16 cellular contexts compared by ENCODE assay signal in the genomic region with DNA sequence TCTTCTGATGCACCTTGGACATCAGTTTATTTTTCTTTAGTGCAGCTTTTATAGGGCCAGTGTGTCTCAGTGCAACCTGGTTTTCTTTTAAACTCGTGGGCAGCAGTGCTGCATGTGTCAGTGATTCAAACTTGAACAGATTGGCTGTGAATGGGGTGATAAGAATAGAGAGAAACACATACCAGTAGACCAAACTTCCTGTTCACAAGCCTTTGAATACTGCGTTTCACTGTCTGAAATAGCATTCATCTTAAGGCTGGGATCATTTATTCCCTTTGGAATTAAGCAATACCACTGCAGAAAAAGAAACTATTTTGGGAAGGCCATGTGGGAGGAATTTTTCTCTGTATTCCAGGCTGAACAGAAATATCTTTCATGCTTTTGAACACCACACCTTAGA. TPM values are rescaled to one million over a fixed set of nuclear protein-coding genes. Genes with fewer than 3 reads are reported as not detected.
DNase-seq lines count a peak whose midpoint lies in the region; ATAC-seq, FAIRE-seq and TF ChIP-seq lines count a peak whose summit lies in the region.
"Had no signal": no experiment of that assay in that cellular context is flagged by ENCODE, and none has a peak within 500 bp of the region (broad histone marks: within the 10 kb centered on the region; RNA-seq: fewer than 3 reads in every experiment).

No MANE protein-coding gene starts in this region.

- H3K4me3 Mint-ChIP-seq in MCF 10A (ENCODE audit: unreplicated experiment) (no peak overlapping the region), T-helper 17 cell (no peak overlapping the region)
- H3K4me3 Mint-ChIP-seq: activated naive CD4-positive, alpha-beta T cell treated with anti-CD3 and anti-CD28 coated beads, Interleukin-2, amount 50 U/mL, for 24 hours; type B pancreatic cell had no signal

- ATAC-seq in GM19463 (IDR thresholded peaks at IDR 0.05; ENCODE audit: unreplicated experiment), result no peak
- ATAC-seq in HG02981 (IDR thresholded peaks at IDR 0.05; ENCODE audit: unreplicated experiment), result no peak
- no peak for ATAC-seq in T-helper 17 cell
- ATAC-seq: activated CD4-positive, CD25-positive, alpha-beta regulatory T cell treated with anti-CD3 and anti-CD28 coated beads, Interleukin-2, amount 50 U/mL, for 24 hours had no signal

- POLR2A ChIA-PET in MCF 10A (lab: Yijun Ruan, JAX), result interaction anchor here (0.6 to 0.7 kb wide), 2 partner anchors 13 to 129 kb away, joined by 3 to 4 read pairs; no protein-coding TSS in a partner anchor

- no TSS peak for BruUV-seq in MCF 10A (replicated peaks; lab: Mats Ljungman, UMichigan)

- H3K27ac ChIP-seq in small intestine (ENCODE audit: low read depth in 1 of 2, low read length in 1 of 2), result no peak overlapping the region

- H3K9me3 ChIP-seq in small intestine (ENCODE audit: control insufficient read depth, low read depth) (no peaks in the 10 kb centered on the region), T-helper 17 cell (ENCODE audit: control insufficient read depth, low read length, poor library complexity, severe bottlenecking) (no peaks in the 10 kb centered on the region)

- no peaks in the 10 kb centered on the region for H3K36me3 ChIP-seq in small intestine (ENCODE audit: control insufficient read depth in 2 of 2, insufficient read depth in 2 of 2, low read length in 2 of 2)

- H3K27me3 Mint-ChIP-seq in MCF 10A (ENCODE audit: insufficient read depth, unreplicated experiment) (no peaks in the 10 kb centered on the region), T-helper 17 cell (no peaks in the 10 kb centered on the region)
- H3K27me3 Mint-ChIP-seq: activated naive CD4-positive, alpha-beta T cell treated with anti-CD3 and anti-CD28 coated beads, Interleukin-2, amount 50 U/mL, for 24 hours; type B pancreatic cell had no signal

- H3K9me3 Mint-ChIP-seq in MCF 10A (ENCODE audit: unreplicated experiment), result no peaks in the 10 kb centered on the region
- H3K9me3 Mint-ChIP-seq: activated naive CD4-positive, alpha-beta T cell treated with anti-CD3 and anti-CD28 coated beads, Interleukin-2, amount 50 U/mL, for 24 hours; type B pancreatic cell had no signal

- peaks cover 0 to 8% of the 10 kb centered on the region in 2 donors for H3K4me1 ChIP-seq in small intestine (ENCODE audit: control insufficient read depth in 2 of 2, insufficient read depth in 1 of 2, low read depth in 1 of 2, low read length in 1 of 2)

- peak overlapping the region; percentile 68 for H3K27ac Mint-ChIP-seq in MCF 10A (ENCODE audit: low read depth, unreplicated experiment)
- no peak overlapping the region for H3K27ac Mint-ChIP-seq in T-helper 17 cell
- H3K27ac Mint-ChIP-seq: activated naive CD4-positive, alpha-beta T cell treated with anti-CD3 and anti-CD28 coated beads, Interleukin-2, amount 50 U/mL, for 24 hours; type B pancreatic cell had no signal

- no peak overlapping the region for H3K4me3 ChIP-seq in small intestine (ENCODE audit: low read depth in 1 of 2, low read length in 2 of 2)

- DNase-seq in H4 (ENCODE audit: low spot score) (peak; percentile 40), MCF 10A (ENCODE audit: unreplicated experiment) (peak; percentile 27), iris pigment epithelial cell (ENCODE audit: low read depth) (peak; percentile 89), small intestine (peak; percentile 6), T-helper 17 cell (no peak), NCI-H2107 (lab: John Stamatoyannopoulos, UW) (no peak)
- DNase-seq: erythroblast; NCI-H2029; RPMI8226; stimulated activated CD4-positive, alpha-beta T cell treated with anti-CD3 and anti-CD28 coated beads, Interleukin-4, amount 100 ng/mL, for 4 hours had no signal

- H3K36me3 Mint-ChIP-seq in MCF 10A (ENCODE audit: insufficient read depth, unreplicated experiment) (peaks cover 88% of the 10 kb centered on the region), T-helper 17 cell (ENCODE audit: low read depth) (peaks cover under 1% of the 10 kb centered on the region)
- H3K36me3 Mint-ChIP-seq: activated naive CD4-positive, alpha-beta T cell treated with anti-CD3 and anti-CD28 coated beads, Interleukin-2, amount 50 U/mL, for 24 hours had no signal

- no peaks in the 10 kb centered on the region for H3K27me3 ChIP-seq in small intestine (ENCODE audit: control insufficient read depth in 2 of 2, insufficient read depth in 2 of 2, low read length in 2 of 2)

- WGBS in small intestine, 3 donors, result 3 to 15% (median 5%) methylated on average over 2 of the region's 2 CpGs

- H3K4me1 Mint-ChIP-seq in MCF 10A (ENCODE audit: insufficient read depth, unreplicated experiment), result peaks cover 29% of the 10 kb centered on the region
- H3K4me1 Mint-ChIP-seq in T-helper 17 cell, result peaks cover 5% of the 10 kb centered on the region
- H3K4me1 Mint-ChIP-seq: activated naive CD4-positive, alpha-beta T cell treated with anti-CD3 and anti-CD28 coated beads, Interleukin-2, amount 50 U/mL, for 24 hours had no signal

- no peak for TF ChIP-seq CTCF in MCF 10A (IDR thresholded peaks at IDR 0.05; ENCODE audit: unreplicated experiment)

- no peak for FAIRE-seq in small intestine (lab: Jason Lieb, UNC)
- FAIRE-seq: D721Med had no signal

- intact Hi-C loops in MCF 10A (cut with micrococcal nuclease), result no loop called here

- CTCF ChIA-PET in MCF 10A (lab: Yijun Ruan, JAX), result interaction anchor here (0.6 to 1.1 kb wide), 2 partner anchors 44 to 195 kb away, joined by 3 to 7 read pairs; no protein-coding TSS in a partner anchor

RNA-seq across cellular contexts. Expression of gene PHLDB2, which starts 51.7 kb away (rescaled TPM):
- 28.9 and 34.7 TPM in 2 replicates for total RNA-seq in H4 (2014; rRNA removed; shearing (Covaris generic))
- total RNA-seq in MCF 10A (2022), result 89.8 and 109 TPM in 2 replicates
- 1 to 10 TPM; 1.1 to 7.7 (median 1.4) TPM for polyA plus RNA-seq in small intestine
- total RNA-seq in T-helper 17 cell, result 10 to 100 TPM; 24.4 to 28.0 TPM

Comparison
In these comparisons a context has a peak if more than half of its experiments do, and no peak if none do; other contexts are left out.
1. DNase-seq: peak in H4 (single experiment), MCF 10A (single experiment), iris pigment epithelial cell (single experiment) and small intestine (single experiment); none in T-helper 17 cell (0 of 3) and NCI-H2107 (single experiment).